In the genomic region with DNA sequence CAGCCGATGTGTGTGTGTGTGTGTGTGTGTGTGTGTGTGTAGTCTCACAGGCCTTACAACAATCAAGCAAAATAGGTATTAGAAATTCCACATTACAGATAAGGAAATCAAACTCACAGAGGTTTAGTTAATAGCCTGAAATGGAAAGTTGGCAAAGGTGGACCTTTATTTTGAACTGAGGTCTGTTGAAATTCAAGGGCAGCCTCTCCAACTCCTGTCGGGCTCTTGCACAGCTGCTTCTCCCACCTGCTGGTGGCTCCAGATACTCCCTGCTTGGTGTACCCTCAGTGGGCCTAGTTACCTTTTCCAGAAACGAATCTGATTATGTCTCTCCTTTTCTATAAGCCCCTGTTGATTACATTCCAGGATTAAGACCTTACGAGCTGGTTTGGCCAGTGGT, we compare ENCODE assay signal across 14 cellular contexts.
"Had no signal": no experiment of that assay in that cellular context is flagged by ENCODE, and none has a peak within 500 bp of the region (broad histone marks: within the 10 kb centered on the region; RNA-seq: fewer than 3 reads in every experiment).

No MANE protein-coding gene starts in this region.

- ATAC-seq: left lung; stimulated activated naive B cell treated with anti-CD40 and anti-IgM and Interleukin-4, amounts not matched to agents 10 μg/mL and 1 μg/mL and 100 μg/mL, for 72 hours had no signal

- H3K27me3 Mint-ChIP-seq: activated naive CD8-positive, alpha-beta T cell; stimulated activated naive B cell treated with anti-CD40 and anti-IgM and Interleukin-4, amounts not matched to agents 10 μg/mL and 1 μg/mL and 100 μg/mL, for 72 hours had no signal

- H3K27ac ChIP-seq: esophagus squamous epithelium, left lung, sigmoid colon had no signal

- H3K4me3 ChIP-seq: esophagus squamous epithelium, left lung, sigmoid colon had no signal

- H3K9me3 ChIP-seq: esophagus squamous epithelium, left lung, sigmoid colon had no signal

- H3K9me3 Mint-ChIP-seq: activated CD4-positive, alpha-beta memory T cell treated with anti-CD3 and anti-CD28 coated beads for 36 hours; stimulated activated naive B cell treated with anti-CD40 and anti-IgM and Interleukin-4, amounts not matched to agents 10 μg/mL and 1 μg/mL and 100 μg/mL, for 72 hours had no signal

- H3K36me3 ChIP-seq: esophagus squamous epithelium, left lung, sigmoid colon had no signal

- DNase-seq: activated CD4-positive, alpha-beta memory T cell treated with anti-CD3 and anti-CD28 coated beads for 36 hours; activated gamma-delta T cell; activated T-cell treated with anti-CD3 and anti-CD28 coated beads, Interleukin-2, amount 50 U/mL, for 48 hours; esophagus squamous epithelium; foreskin fibroblast; head of caudate nucleus; left lung; sigmoid colon; stimulated activated CD4-positive, alpha-beta T cell treated with anti-CD3 and anti-CD28 coated beads, Interleukin-2, amount 100 ng/mL, for 24 hours; stimulated activated naive B cell treated with anti-CD40 and anti-IgM and Interleukin-4, amounts not matched to agents 10 μg/mL and 1 μg/mL and 100 μg/mL, for 72 hours; substantia nigra; trophoblast cell had no signal

- FAIRE-seq: endometrium had no signal

- H3K4me3 Mint-ChIP-seq: activated CD4-positive, alpha-beta memory T cell treated with anti-CD3 and anti-CD28 coated beads for 36 hours; activated naive CD8-positive, alpha-beta T cell; stimulated activated naive B cell treated with anti-CD40 and anti-IgM and Interleukin-4, amounts not matched to agents 10 μg/mL and 1 μg/mL and 100 μg/mL, for 72 hours had no signal

- H3K27me3 ChIP-seq: esophagus squamous epithelium, left lung, sigmoid colon had no signal

- H3K36me3 Mint-ChIP-seq: activated CD4-positive, alpha-beta memory T cell treated with anti-CD3 and anti-CD28 coated beads for 36 hours; stimulated activated naive B cell treated with anti-CD40 and anti-IgM and Interleukin-4, amounts not matched to agents 10 μg/mL and 1 μg/mL and 100 μg/mL, for 72 hours had no signal

- H3K27ac Mint-ChIP-seq: activated CD4-positive, alpha-beta memory T cell treated with anti-CD3 and anti-CD28 coated beads for 36 hours; activated naive CD8-positive, alpha-beta T cell; stimulated activated naive B cell treated with anti-CD40 and anti-IgM and Interleukin-4, amounts not matched to agents 10 μg/mL and 1 μg/mL and 100 μg/mL, for 72 hours had no signal
